In genomic region chrX:103343105-103343504, GRCh38 we compare ENCODE assay signal across 1 cellular context.
TF ChIP-seq lines count a peak whose summit lies in the region.

No MANE protein-coding gene starts in this region.

TF ChIP-seq in GM23338, 12 proteins besides CTCF, POLR2A, EP300 and RAD21:
- TF ChIP-seq ZNF462 (CRISPR knock-in tag; IDR thresholded peaks at IDR 0.05) (no peak), ZNF114 (CRISPR knock-in tag; IDR thresholded peaks at IDR 0.05) (no peak), JUNB (IDR thresholded peaks at IDR 0.05; ENCODE audit: unreplicated experiment) (no peak), ZNF331 (CRISPR knock-in tag; IDR thresholded peaks at IDR 0.05; ENCODE audit: low read depth) (no peak), REST (IDR thresholded peaks at IDR 0.05; ENCODE audit: unreplicated experiment) (no peak), EZH2phosphoT487 (IDR thresholded peaks at IDR 0.05; ENCODE audit: unreplicated experiment) (no peak)
